1 cellular context compared by ENCODE assay signal in genomic region chr1:88684482-88685238, GRCh38.
TF ChIP-seq lines count a peak whose summit lies in the region.

No MANE protein-coding gene starts in this region.

TF ChIP-seq in K562, 482 proteins besides CTCF, POLR2A, EP300 and RAD21 (continued from another document and continues in another):
- TF ChIP-seq MTA1 (IDR thresholded peaks at IDR 0.05; ENCODE audit: borderline replicate concordance) = peak; percentile 70; the same call in 1 of the 2 replicates
- TF ChIP-seq IRF1 (CRISPR knock-in tag; IDR thresholded peaks at IDR 0.05; ENCODE audit: borderline replicate concordance) = no peak
- 0 out of 2 replicates have a peak, but pooled peaks have one; percentile 42 for TF ChIP-seq RBM14 (IDR thresholded peaks at IDR 0.05; ENCODE audit: borderline replicate concordance, insufficient read depth, low read depth, low read length)
- no peak for TF ChIP-seq STAT5B (CRISPR knock-in tag; IDR thresholded peaks at IDR 0.05)
- peak; percentile 91 for TF ChIP-seq VEZF1 (CRISPR knock-in tag; IDR thresholded peaks at IDR 0.05)
- TF ChIP-seq ZNF449 (CRISPR knock-in tag; IDR thresholded peaks at IDR 0.05) = no peak
- TF ChIP-seq CREB3L1 (IDR thresholded peaks at IDR 0.05; ENCODE audit: borderline replicate concordance, low read depth) = no peak
- no peak for TF ChIP-seq SRF (CRISPR knock-in tag; IDR thresholded peaks at IDR 0.05)
- TF ChIP-seq PHF8 (IDR thresholded peaks at IDR 0.05; ENCODE audit: borderline replicate concordance, low read length) = peak; percentile 57
- TF ChIP-seq HMGXB4 (CRISPR knock-in tag; IDR thresholded peaks at IDR 0.05) = 0 out of 2 replicates have a peak, but pooled peaks have one; percentile 83
- no peak for TF ChIP-seq E2F6 (IDR thresholded peaks at IDR 0.05; ENCODE audit: borderline replicate concordance in 1 of 2, extremely low read depth in 1 of 2, insufficient read depth in 1 of 2, insufficient read length in 1 of 2, low read depth in 1 of 2, low read length in 1 of 2, poor library complexity in 1 of 2, severe bottlenecking in 1 of 2)
- TF ChIP-seq GATAD2A (IDR thresholded peaks at IDR 0.05) = peak; percentile 74; the same call in 1 of the 2 replicates
- no peak for TF ChIP-seq SFPQ (IDR thresholded peaks at IDR 0.05; ENCODE audit: low read depth, low read length)
- TF ChIP-seq BMI1 (IDR thresholded peaks at IDR 0.05; ENCODE audit: low read length) = no peak
- no peak; a peak in 1 of 4 replicates for TF ChIP-seq MNT (conservative IDR thresholded peaks at IDR 0.05)
- TF ChIP-seq JUN (IDR thresholded peaks at IDR 0.05; ENCODE audit: borderline replicate concordance, low read depth, low read length) = no peak
- TF ChIP-seq JUN (CRISPR knock-in tag; IDR thresholded peaks at IDR 0.05; ENCODE audit: borderline replicate concordance) = peak; percentile 31; the same call in 1 of the 2 replicates
- TF ChIP-seq MIER1 (IDR thresholded peaks at IDR 0.05; ENCODE audit: low read depth) = 0 out of 2 replicates have a peak, but pooled peaks have one; percentile 32
- TF ChIP-seq UBTF (IDR thresholded peaks at IDR 0.05; ENCODE audit: borderline replicate concordance in 1 of 2, low read depth in 2 of 2, low read length in 2 of 2) = peak; percentile 12 to 23; a peak in 1 of 4 replicates
- TF ChIP-seq ZNF561 (CRISPR knock-in tag; conservative IDR thresholded peaks at IDR 0.05) = no peak
- no peak for TF ChIP-seq KLF16 (IDR thresholded peaks at IDR 0.05)
- TF ChIP-seq E2F4 (CRISPR knock-in tag; IDR thresholded peaks at IDR 0.05; ENCODE audit: low read depth) = no peak
- no peak for TF ChIP-seq TEAD4 (IDR thresholded peaks at IDR 0.05; ENCODE audit: low read length)
- TF ChIP-seq TEAD4 (CRISPR knock-in tag; IDR thresholded peaks at IDR 0.05; ENCODE audit: borderline replicate concordance) = no peak
- no peak for TF ChIP-seq ZNF707 (CRISPR knock-in tag; conservative IDR thresholded peaks at IDR 0.05)
- no peak for TF ChIP-seq PHF21A (IDR thresholded peaks at IDR 0.05; ENCODE audit: borderline replicate concordance, low read depth)
- 0 out of 2 replicates have a peak, but pooled peaks have one; percentile 30 for TF ChIP-seq BRD4 (IDR thresholded peaks at IDR 0.05)
- TF ChIP-seq CBX2 (IDR thresholded peaks at IDR 0.05; ENCODE audit: insufficient read depth, low read length, poor library complexity, severe bottlenecking) = no peak
- no peak for TF ChIP-seq TCFL5 (CRISPR knock-in tag; conservative IDR thresholded peaks at IDR 0.05)
- no peak for TF ChIP-seq ETV6 (IDR thresholded peaks at IDR 0.05; ENCODE audit: borderline replicate concordance in 1 of 2, low read depth in 2 of 2, low read length in 1 of 2)
- TF ChIP-seq ETV6 (CRISPR knock-in tag; IDR thresholded peaks at IDR 0.05; ENCODE audit: borderline replicate concordance) = no peak
- no peak for TF ChIP-seq ZNF408 (CRISPR knock-in tag; IDR thresholded peaks at IDR 0.05; ENCODE audit: low read depth)
- TF ChIP-seq ZBTB26 (CRISPR knock-in tag; IDR thresholded peaks at IDR 0.05) = no peak
- peak; percentile 38 for TF ChIP-seq TBP (optimal IDR thresholded peaks at IDR 0.05; ENCODE audit: low read depth, low read length)
- TF ChIP-seq BCLAF1 (IDR thresholded peaks at IDR 0.05; ENCODE audit: borderline replicate concordance in 1 of 2, control insufficient read depth in 1 of 2, low read depth in 2 of 2, low read length in 1 of 2) = no peak
- TF ChIP-seq BHLHE40 (IDR thresholded peaks at IDR 0.05; ENCODE audit: low read length) = no peak
- no peak for TF ChIP-seq ZNF76 (CRISPR knock-in tag; IDR thresholded peaks at IDR 0.05; ENCODE audit: borderline replicate concordance)
- no peak for TF ChIP-seq NFE2L1 (tag; IDR thresholded peaks at IDR 0.05; ENCODE audit: borderline replicate concordance, low read depth)
- TF ChIP-seq CREM (IDR thresholded peaks at IDR 0.05; ENCODE audit: low read depth) = 0 out of 2 replicates have a peak, but pooled peaks have one; percentile 13
